In genomic region chr19:57850553-57851017, GRCh38 we compare ENCODE assay signal across 2 cellular contexts.
TF ChIP-seq lines count a peak whose summit lies in the region.

No MANE protein-coding gene starts in this region.

TF ChIP-seq in GM12878, 131 proteins besides CTCF, POLR2A, EP300 and RAD21:
- TF ChIP-seq JUNB (IDR thresholded peaks at IDR 0.05), result no peak
- no peak for TF ChIP-seq ZNF274 (IDR thresholded peaks at IDR 0.05; ENCODE audit: insufficient read depth, insufficient read length)
- TF ChIP-seq, protein P1, sequence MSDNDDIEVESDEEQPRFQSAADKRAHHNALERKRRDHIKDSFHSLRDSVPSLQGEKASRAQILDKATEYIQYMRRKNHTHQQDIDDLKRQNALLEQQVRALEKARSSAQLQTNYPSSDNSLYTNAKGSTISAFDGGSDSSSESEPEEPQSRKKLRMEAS (IDR thresholded peaks at IDR 0.05; ENCODE audit: low read depth, low read length), result no peak
- no peak for TF ChIP-seq RFX5 (IDR thresholded peaks at IDR 0.05; ENCODE audit: low read depth, low read length)
- no peak for TF ChIP-seq RAD51 (IDR thresholded peaks at IDR 0.05)
- no peak for TF ChIP-seq RUNX3 (IDR thresholded peaks at IDR 0.05; ENCODE audit: low read length)
- TF ChIP-seq SUZ12 (IDR thresholded peaks at IDR 0.05; ENCODE audit: unreplicated experiment), result no peak

TF ChIP-seq in HepG2, 621 proteins besides CTCF, POLR2A, EP300 and RAD21:
- TF ChIP-seq YEATS2 (CRISPR knock-in tag; IDR thresholded peaks at IDR 0.05; ENCODE audit: borderline replicate concordance) (no peak), MED1 (CRISPR knock-in tag; IDR thresholded peaks at IDR 0.05) (no peak), ZNF546 (CRISPR knock-in tag; conservative IDR thresholded peaks at IDR 0.05) (no peak), ZNF234 (CRISPR knock-in tag; conservative IDR thresholded peaks at IDR 0.05) (no peak), ZNF512B (CRISPR knock-in tag; IDR thresholded peaks at IDR 0.05; ENCODE audit: borderline replicate concordance) (no peak)
